ENCODE assay signal across 23 cellular contexts in the genomic region with DNA sequence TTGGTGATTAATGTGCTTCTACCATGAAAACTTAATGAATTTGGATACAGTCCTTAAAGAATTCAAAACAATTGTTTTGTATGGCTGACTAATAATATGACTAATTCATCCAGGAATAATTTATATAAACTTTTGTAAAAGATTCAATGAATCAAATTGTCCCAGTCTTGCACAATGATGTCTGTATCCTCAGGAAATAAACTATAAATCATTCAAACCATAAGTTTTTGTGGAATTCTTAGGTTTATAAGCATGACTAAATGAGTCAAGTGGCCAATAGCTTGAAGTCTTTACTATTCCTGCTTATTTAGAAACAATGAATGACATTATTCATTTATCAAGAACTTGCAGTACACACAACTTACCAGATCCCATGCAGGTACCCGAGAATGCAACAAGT.
DNase-seq lines count a peak whose midpoint lies in the region; ATAC-seq, FAIRE-seq and TF ChIP-seq lines count a peak whose summit lies in the region.
"Had no signal": no experiment of that assay in that cellular context is flagged by ENCODE, and none has a peak within 500 bp of the region (broad histone marks: within the 10 kb centered on the region; RNA-seq: fewer than 3 reads in every experiment).

No MANE protein-coding gene starts in this region.

- POLR2A ChIA-PET in endothelial cell of umbilical vein (lab: Charles Lee): no interaction called here

- H3K9ac ChIP-seq in endothelial cell of umbilical vein (replicated peaks; ENCODE audit: extremely low read depth, insufficient read depth, low read length): no peak overlapping the region
- H3K9ac ChIP-seq in mesenchymal stem cell (ENCODE audit: low read length): no peak overlapping the region
- H3K9ac ChIP-seq: BLaER1 treated with 17β-estradiol and CSF1 and Interleukin-3, amounts not matched to agents 10 nM and 100 nM had no signal

- FAIRE-seq in endothelial cell of umbilical vein (lab: Jason Lieb, UNC): no peak
- FAIRE-seq: H1, K562 had no signal

- no CpG with 5 or more reads among the region's 1 CpG for WGBS in mesenchymal stem cell

- DNase-seq in COLO829 (ENCODE audit: low spot score) (peak; percentile 50), LHCN-M2 (ENCODE audit: low read depth) (peak; percentile 65), endothelial cell of umbilical vein (ENCODE audit: low read depth, low spot score) (peak; percentile 72), lung microvascular endothelial cell (ENCODE audit: low read depth in 2 of 2) (peak; percentile 0 to 88), mesenchymal stem cell (no peak), sciatic nerve (ENCODE audit: low spot score) (no peak)
- no peak for DNase-seq in activated effector memory CD4-positive, alpha-beta T cell treated with Interleukin-2 at 50 U/mL for 16 hours
- DNase-seq: activated CD8-positive, alpha-beta memory T cell treated with anti-CD3 and anti-CD28 coated beads for 24 hours; activated naive CD8-positive, alpha-beta T cell treated with anti-CD3 and anti-CD28 coated beads, Interleukin-2, amount 10 ng/mL, durations not matched to agents 7 days and 5 days; hypothalamus; left colon; NCI-H1092; NCI-H2081 treated with DMSO at 0.1 percent for 48 hours; NCI-H524 treated with DMSO at 0.1 percent for 48 hours; psoas muscle; stimulated activated CD4-positive, alpha-beta T cell treated with anti-CD3 and anti-CD28 coated beads, Interleukin-12 subunit alpha, Interleukin-12 subunit beta, amount 100 ng/mL, for 4 hours; T1000 had no signal

- H3K4me3 ChIP-seq in endothelial cell of umbilical vein (replicated peaks in 1 of 3; ENCODE audit: insufficient read depth in 1 of 3, low read depth in 1 of 3, low read length in 3 of 3): no peak overlapping the region
- no peak overlapping the region for H3K4me3 ChIP-seq in mesenchymal stem cell (ENCODE audit: insufficient read depth in 1 of 2, low read depth in 1 of 2, low read length in 2 of 2)
- H3K4me3 ChIP-seq: BLaER1 treated with 17β-estradiol and CSF1 and Interleukin-3, amounts not matched to agents 10 nM and 100 nM; esophagus muscularis mucosa; K562; psoas muscle; SJSA1 had no signal

- no peak overlapping the region for H2BK5ac ChIP-seq in mesenchymal stem cell (ENCODE audit: low read depth, low read length, poor library complexity, severe bottlenecking)

- H3K9me3 ChIP-seq in endothelial cell of umbilical vein (replicated peaks; ENCODE audit: control insufficient read depth, insufficient read depth, low read length) (no peaks in the 10 kb centered on the region), mesenchymal stem cell (ENCODE audit: control insufficient read depth, low read length) (no peaks in the 10 kb centered on the region)
- H3K9me3 ChIP-seq: BLaER1 treated with 17β-estradiol and CSF1 and Interleukin-3, amounts not matched to agents 10 nM and 100 nM; esophagus muscularis mucosa; psoas muscle; SJSA1 had no signal

- H2BK15ac ChIP-seq in mesenchymal stem cell (ENCODE audit: low read depth, poor library complexity, severe bottlenecking): no peak overlapping the region

- H3K4ac ChIP-seq in mesenchymal stem cell (ENCODE audit: low read depth in 1 of 2, low read length in 2 of 2): no peak overlapping the region

- H4K20me1 ChIP-seq in endothelial cell of umbilical vein (replicated peaks; ENCODE audit: control insufficient read depth, extremely low read depth, insufficient read depth, low read length): no peaks in the 10 kb centered on the region
- H4K20me1 ChIP-seq: BLaER1 treated with 17β-estradiol and CSF1 and Interleukin-3, amounts not matched to agents 10 nM and 100 nM had no signal

- no peak overlapping the region for H3K4me2 ChIP-seq in endothelial cell of umbilical vein (ENCODE audit: insufficient read depth, low read length)
- no peak overlapping the region for H3K4me2 ChIP-seq in mesenchymal stem cell (ENCODE audit: low read length, poor library complexity, severe bottlenecking)
- H3K4me2 ChIP-seq: BLaER1 treated with 17β-estradiol and CSF1 and Interleukin-3, amounts not matched to agents 10 nM and 100 nM had no signal

- dilution Hi-C loops in endothelial cell of umbilical vein (cut with MboI; ENCODE audit: extremely low pct_ligation_motif_present, low sequenced_read_pairs): no loop called here

- H2BK12ac ChIP-seq in mesenchymal stem cell (ENCODE audit: low read length in 2 of 2): no peak overlapping the region

- no peak overlapping the region for H2AK5ac ChIP-seq in mesenchymal stem cell (ENCODE audit: low read length, severe bottlenecking)

- no peaks in the 10 kb centered on the region for H3K79me2 ChIP-seq in endothelial cell of umbilical vein (ENCODE audit: control insufficient read depth, insufficient read depth, low read length)

- intact Hi-C loops in endothelial cell of umbilical vein (cut with micrococcal nuclease) (loop anchor here (1.0 kb wide), 1 partner anchor 153 kb away; no protein-coding TSS in a partner anchor), sciatic nerve (cut with DNase I) (no loop called here)

- no peak for TF ChIP-seq POLR2A in endothelial cell of umbilical vein (IDR thresholded peaks at IDR 0.05; ENCODE audit: low read depth, low read length)

- H3K14ac ChIP-seq in mesenchymal stem cell (ENCODE audit: low read length in 2 of 2): no peak overlapping the region

- no peak overlapping the region for H4K91ac ChIP-seq in mesenchymal stem cell (ENCODE audit: low read length)

- H4K8ac ChIP-seq in mesenchymal stem cell (ENCODE audit: low read length): no peak overlapping the region

- H3K36me3 ChIP-seq in endothelial cell of umbilical vein (ENCODE audit: control insufficient read depth in 2 of 2, extremely low read depth in 1 of 2, insufficient read depth in 2 of 2, low read length in 2 of 2) (no peaks in the 10 kb centered on the region), mesenchymal stem cell (ENCODE audit: control insufficient read depth in 1 of 2, insufficient read depth in 2 of 2, low read depth in 1 of 2, low read length in 2 of 2) (no peaks in the 10 kb centered on the region)
- H3K36me3 ChIP-seq: BLaER1 treated with 17β-estradiol and CSF1 and Interleukin-3, amounts not matched to agents 10 nM and 100 nM; esophagus muscularis mucosa; SJSA1 had no signal

- BruUV-seq in endothelial cell of umbilical vein (replicated peaks; lab: Mats Ljungman, UMichigan): no TSS peak

- H3K27ac ChIP-seq in endothelial cell of umbilical vein (ENCODE audit: insufficient read depth, low read depth, low read length) (no peak overlapping the region), mesenchymal stem cell (ENCODE audit: low read length, poor library complexity, severe bottlenecking) (no peak overlapping the region)
- H3K27ac ChIP-seq: BLaER1 treated with 17β-estradiol and CSF1 and Interleukin-3, amounts not matched to agents 10 nM and 100 nM; esophagus muscularis mucosa; psoas muscle; SJSA1 had no signal

- no peaks in the 10 kb centered on the region for H3K79me1 ChIP-seq in mesenchymal stem cell (replicated peaks; ENCODE audit: low read length, poor library complexity, severe bottlenecking)

- H2AFZ ChIP-seq in endothelial cell of umbilical vein (ENCODE audit: low read depth, low read length): no peak overlapping the region
- no peak overlapping the region for H2AFZ ChIP-seq in mesenchymal stem cell (ENCODE audit: low read depth, low read length)

- TF ChIP-seq CTCF in endothelial cell of umbilical vein (IDR thresholded peaks at IDR 0.05; ENCODE audit: extremely low read depth in 1 of 2, insufficient read depth in 1 of 2, low read depth in 1 of 2, low read length in 2 of 2): no peak

- no peak overlapping the region for H3K18ac ChIP-seq in mesenchymal stem cell (ENCODE audit: low read depth in 1 of 2, low read length in 2 of 2)

- no peaks in the 10 kb centered on the region for H3K27me3 ChIP-seq in endothelial cell of umbilical vein (ENCODE audit: control insufficient read depth in 2 of 2, insufficient read depth in 2 of 2, low read length in 2 of 2)
- no peaks in the 10 kb centered on the region for H3K27me3 ChIP-seq in mesenchymal stem cell (ENCODE audit: control insufficient read depth in 1 of 2, insufficient read depth in 1 of 2, low read length in 2 of 2)
- H3K27me3 ChIP-seq: BLaER1 treated with 17β-estradiol and CSF1 and Interleukin-3, amounts not matched to agents 10 nM and 100 nM; esophagus muscularis mucosa; SJSA1 had no signal

- CTCF ChIA-PET in endothelial cell of umbilical vein (lab: Charles Lee): no interaction called here

- ATAC-seq in sciatic nerve (no peak), HG02610 (IDR thresholded peaks at IDR 0.05; ENCODE audit: unreplicated experiment) (no peak)
- ATAC-seq: left colon, psoas muscle had no signal

- H3K23ac ChIP-seq in mesenchymal stem cell (ENCODE audit: low read length in 2 of 2): no peak overlapping the region

- H3K4me1 ChIP-seq in endothelial cell of umbilical vein (ENCODE audit: control insufficient read depth, extremely low read depth, insufficient read depth, low read length) (peaks cover 17% of the 10 kb centered on the region), mesenchymal stem cell (ENCODE audit: control insufficient read depth, insufficient read depth, low read depth, low read length) (no peaks in the 10 kb centered on the region)
- H3K4me1 ChIP-seq: BLaER1 treated with 17β-estradiol and CSF1 and Interleukin-3, amounts not matched to agents 10 nM and 100 nM; psoas muscle had no signal

- H2BK120ac ChIP-seq in mesenchymal stem cell (ENCODE audit: low read depth, low read length): no peak overlapping the region

- H3K9me1 ChIP-seq in endothelial cell of umbilical vein (replicated peaks; ENCODE audit: control insufficient read depth, extremely low read depth, insufficient read depth, low read length): no peaks in the 10 kb centered on the region

TF ChIP-seq in endothelial cell of umbilical vein, 7 proteins besides CTCF, POLR2A, EP300 and RAD21:
- no peak for TF ChIP-seq EZH2 (IDR thresholded peaks at IDR 0.05; ENCODE audit: borderline replicate concordance, low read depth, low read length, severe bottlenecking)
- TF ChIP-seq JUN (IDR thresholded peaks at IDR 0.05; ENCODE audit: borderline replicate concordance, insufficient read depth, insufficient read length, low read depth): no peak
- peak; percentile 76 for TF ChIP-seq FOS (IDR thresholded peaks at IDR 0.05; ENCODE audit: borderline replicate concordance, insufficient read depth, low read length)

Comparison
In these comparisons a context has a peak if more than half of its experiments do, and no peak if none do; other contexts are left out.
1. DNase-seq: peak in COLO829 (single experiment), LHCN-M2 (single experiment), endothelial cell of umbilical vein (single experiment) and lung microvascular endothelial cell (2 of 2); none in mesenchymal stem cell (single experiment), sciatic nerve (single experiment) and activated effector memory CD4-positive, alpha-beta T cell treated with Interleukin-2 at 50 U/mL for 16 hours (single experiment).